Comparison of ENCODE assay signal across 1 cellular context in genomic region chr1:226690460-226690982, GRCh38.
TF ChIP-seq lines count a peak whose summit lies in the region.

No MANE protein-coding gene starts in this region.

TF ChIP-seq in GM12878, 131 proteins besides CTCF, POLR2A, EP300 and RAD21 (continued from another document):
- no peak for TF ChIP-seq HCFC1 (IDR thresholded peaks at IDR 0.05; ENCODE audit: low read length)
- TF ChIP-seq CUX1 (IDR thresholded peaks at IDR 0.05; ENCODE audit: insufficient replicate concordance, low read depth, low read length), result no peak
- no peak for TF ChIP-seq TCF3 (IDR thresholded peaks at IDR 0.05; ENCODE audit: borderline replicate concordance, insufficient read depth, low read depth, low read length)
- no peak for TF ChIP-seq PAX8 (IDR thresholded peaks at IDR 0.05)
- TF ChIP-seq SMAD1 (IDR thresholded peaks at IDR 0.05; ENCODE audit: low read depth, partially characterized antibody), result no peak
- no peak for TF ChIP-seq E2F8 (IDR thresholded peaks at IDR 0.05; ENCODE audit: low read depth, partially characterized antibody)
- TF ChIP-seq SMARCA5 (IDR thresholded peaks at IDR 0.05), result no peak
- no peak for TF ChIP-seq HDGF (IDR thresholded peaks at IDR 0.05)
